Comparison of ENCODE assay signal across 8 cellular contexts in the genomic region with DNA sequence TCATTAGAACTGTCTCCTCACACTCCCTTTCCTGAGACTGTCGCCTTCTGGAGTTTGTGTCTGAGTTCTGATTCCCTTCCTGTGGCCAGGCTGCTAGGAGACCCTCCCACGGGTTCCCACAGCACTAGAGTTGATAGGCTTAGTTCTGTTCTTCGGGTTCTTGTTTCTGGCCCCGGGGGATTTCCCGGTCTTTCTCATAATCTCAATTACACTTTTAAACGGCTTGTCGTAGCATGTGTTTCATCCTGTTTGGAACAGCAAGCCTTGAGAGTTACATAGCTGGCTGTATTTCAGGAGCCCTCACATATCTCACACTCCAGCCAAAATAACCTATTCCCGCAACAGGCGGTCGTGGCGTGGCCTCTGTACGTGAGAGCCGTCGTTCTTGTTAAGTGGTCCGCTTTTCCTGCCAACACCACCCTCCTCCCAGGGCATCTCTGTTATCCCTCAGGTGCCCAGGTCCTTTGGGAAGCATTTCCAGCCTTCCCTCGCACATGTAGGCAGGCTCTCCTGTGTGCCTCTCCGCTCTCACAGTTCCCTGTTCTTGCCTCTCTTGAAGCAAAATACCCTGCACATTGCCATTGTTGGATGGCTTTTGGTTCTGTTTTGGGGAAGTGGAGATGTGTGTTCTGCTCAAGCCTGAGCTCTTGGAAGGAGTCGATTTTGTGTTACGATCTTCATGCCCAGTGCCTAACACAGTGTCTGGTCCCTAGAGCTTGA. TPM values are rescaled to one million over a fixed set of nuclear protein-coding genes. Genes with fewer than 3 reads are reported as not detected.
A peak's percentile ranks its signal among the peaks of the same experiment; 100 is the strongest.
DNase-seq lines count a peak whose midpoint lies in the region; ATAC-seq and TF ChIP-seq lines count a peak whose summit lies in the region.

No MANE protein-coding gene starts in this region.

- H3K27me3 Mint-ChIP-seq in MCF 10A (ENCODE audit: insufficient read depth, unreplicated experiment) (no peaks in the 10 kb centered on the region), brain (no peaks in the 10 kb centered on the region)
- H3K27me3 Mint-ChIP-seq in naive thymus-derived CD4-positive, alpha-beta T cell = no peaks in the 10 kb centered on the region

- no peak for TF ChIP-seq POLR2A in breast epithelium (IDR thresholded peaks at IDR 0.05)

- no peaks in the 10 kb centered on the region for H3K36me3 ChIP-seq in breast epithelium
- H3K36me3 ChIP-seq in naive thymus-derived CD4-positive, alpha-beta T cell (ENCODE audit: control insufficient read depth in 2 of 3, insufficient read depth in 3 of 3, low read length in 3 of 3) = peaks cover 9 to 58% (median 13%) of the 10 kb centered on the region in 3 experiments
- H3K36me3 ChIP-seq in aorta (ENCODE audit: control insufficient read depth in 1 of 2, insufficient read depth in 2 of 2, low read length in 1 of 2) = peaks cover 2% of the 10 kb centered on the region in 2 donors

- BruUV-seq in MCF 10A (replicated peaks; lab: Mats Ljungman, UMichigan) = no TSS peak

- H3K27ac Mint-ChIP-seq in MCF 10A (ENCODE audit: low read depth, unreplicated experiment) (peak overlapping the region; percentile 17), brain (peak overlapping the region in 3 of 5 experiments; percentile 4 to 50 (median 36))
- H3K27ac Mint-ChIP-seq in naive thymus-derived CD4-positive, alpha-beta T cell = peak overlapping the region; percentile 51 to 86 (median 77)

- H3K9me3 Mint-ChIP-seq in MCF 10A (ENCODE audit: unreplicated experiment) (no peaks in the 10 kb centered on the region), brain (no peaks in the 10 kb centered on the region)
- H3K9me3 Mint-ChIP-seq in naive thymus-derived CD4-positive, alpha-beta T cell = no peaks in the 10 kb centered on the region

- 35 to 57% methylated on average over 19 of the region's 19 CpGs for WGBS in aorta, 2 donors

- CTCF ChIA-PET in MCF 10A (lab: Yijun Ruan, JAX) = interaction anchor here (1.0 to 1.5 kb wide), 3 partner anchors 20 to 833 kb away, joined by 4 to 5 read pairs (median 4); no protein-coding TSS in a partner anchor
- CTCF ChIA-PET in naive thymus-derived CD4-positive, alpha-beta T cell (lab: Charles Lee) = interaction anchor here (0.7 to 1.3 kb wide), 2 partner anchors 22 to 27 kb away, joined by 3 to 4 read pairs; no protein-coding TSS in a partner anchor

- no peaks in the 10 kb centered on the region for H3K27me3 ChIP-seq in breast epithelium
- H3K27me3 ChIP-seq in naive thymus-derived CD4-positive, alpha-beta T cell (ENCODE audit: control insufficient read depth in 2 of 2, insufficient read depth in 2 of 2, low read length in 2 of 2) = no peaks in the 10 kb centered on the region
- no peaks in the 10 kb centered on the region for H3K27me3 ChIP-seq in aorta (ENCODE audit: control insufficient read depth in 1 of 2, insufficient read depth in 2 of 2, low read length in 1 of 2)

- ATAC-seq in naive thymus-derived CD4-positive, alpha-beta T cell = peak; percentile 26
- peak; percentile 44 for ATAC-seq in aorta (ENCODE audit: low FRiP score)

- TF ChIP-seq CTCF in MCF 10A (IDR thresholded peaks at IDR 0.05; ENCODE audit: unreplicated experiment) = no peak
- TF ChIP-seq CTCF in breast epithelium (IDR thresholded peaks at IDR 0.05) = no peak
- no peak for TF ChIP-seq CTCF in brain (conservative IDR thresholded peaks at IDR 0.05)

- H3K4me1 ChIP-seq in breast epithelium = no peaks in the 10 kb centered on the region
- H3K4me1 ChIP-seq in naive thymus-derived CD4-positive, alpha-beta T cell (ENCODE audit: control insufficient read depth in 2 of 2, insufficient read depth in 2 of 2, low read length in 2 of 2) = no peaks in the 10 kb centered on the region
- no peaks in the 10 kb centered on the region for H3K4me1 ChIP-seq in aorta (ENCODE audit: control insufficient read depth in 1 of 2, insufficient read depth in 2 of 2, low read length in 2 of 2)

- no peak overlapping the region for H3K4me3 Mint-ChIP-seq in MCF 10A (ENCODE audit: unreplicated experiment)
- no peak overlapping the region for H3K4me3 Mint-ChIP-seq in brain
- peak overlapping the region in 1 of 10 donors; percentile 61 for H3K4me3 Mint-ChIP-seq in naive thymus-derived CD4-positive, alpha-beta T cell

- H3K4me3 ChIP-seq in breast epithelium (no peak overlapping the region), aorta (ENCODE audit: low read length in 2 of 2) (no peak overlapping the region)
- no peak overlapping the region for H3K4me3 ChIP-seq in naive thymus-derived CD4-positive, alpha-beta T cell (ENCODE audit: low read length)

- DNase-seq in MCF 10A (ENCODE audit: unreplicated experiment) = no peak
- no peak for DNase-seq in breast epithelium (ENCODE audit: low spot score in 2 of 2)
- DNase-seq in naive thymus-derived CD4-positive, alpha-beta T cell = peak in 1 of 9 donors; percentile 73
- DNase-seq in aorta = no peak
- no peak for DNase-seq in NCI-H1105 (lab: John Stamatoyannopoulos, UW)
- no peak for DNase-seq in NCI-H187 treated with DMSO at 0.1 percent for 48 hours (lab: John Stamatoyannopoulos, UW)
- DNase-seq in iPS-NIHi11 (ENCODE audit: low spot score) = no peak

- H3K9me3 ChIP-seq in breast epithelium = no peaks in the 10 kb centered on the region
- H3K9me3 ChIP-seq in naive thymus-derived CD4-positive, alpha-beta T cell (ENCODE audit: control insufficient read depth in 2 of 3, low read length in 3 of 3) = no peaks in the 10 kb centered on the region
- no peaks in the 10 kb centered on the region for H3K9me3 ChIP-seq in aorta (ENCODE audit: control insufficient read depth, low read length)

- peak overlapping the region in 1 of 2 donors; percentile 45 for H3K27ac ChIP-seq in breast epithelium
- H3K27ac ChIP-seq in naive thymus-derived CD4-positive, alpha-beta T cell (ENCODE audit: low read depth, low read length) = no peak overlapping the region
- H3K27ac ChIP-seq in aorta (ENCODE audit: low read depth in 1 of 2, low read length in 2 of 2) = no peak overlapping the region

- POLR2A ChIA-PET in MCF 10A (lab: Yijun Ruan, JAX) = no interaction called here
- POLR2A ChIA-PET in naive thymus-derived CD4-positive, alpha-beta T cell (lab: Charles Lee) = no interaction called here

- H3K36me3 Mint-ChIP-seq in MCF 10A (ENCODE audit: insufficient read depth, unreplicated experiment) (peaks cover 83% of the 10 kb centered on the region), brain (peaks cover 69% of the 10 kb centered on the region)
- H3K36me3 Mint-ChIP-seq in naive thymus-derived CD4-positive, alpha-beta T cell = peaks cover 6 to 46% (median 25%) of the 10 kb centered on the region in 5 donors

- intact Hi-C loops in MCF 10A (cut with micrococcal nuclease) = no loop called here
- intact Hi-C loops in breast epithelium (cut with DNase I; ENCODE audit: low total_unique reads) = no loop called here
- intact Hi-C loops in naive thymus-derived CD4-positive, alpha-beta T cell (cut with micrococcal nuclease) = no loop called here
- intact Hi-C loops in aorta (cut with DNase I) = no loop called here

- no peaks in the 10 kb centered on the region for H3K4me1 Mint-ChIP-seq in MCF 10A (ENCODE audit: insufficient read depth, unreplicated experiment)
- no peaks in the 10 kb centered on the region for H3K4me1 Mint-ChIP-seq in brain
- peaks cover 7 to 28% (median 12%) of the 10 kb centered on the region in 7 donors for H3K4me1 Mint-ChIP-seq in naive thymus-derived CD4-positive, alpha-beta T cell

RNA-seq across cellular contexts. Expression of a gene that starts 46.0 kb away (rescaled TPM):
- 113 and 114 TPM in 2 replicates for total RNA-seq in MCF 10A (2022)
- 10 to 100 TPM; 61.6 to 87.5 (median 86.7) TPM for total RNA-seq in breast epithelium
- polyA plus RNA-seq in brain (ENCODE audit: insufficient read depth, low read depth, low replicate concordance) = 86.8 TPM
- 10 to 100 TPM; 27.0 to 97.8 (median 34.2) TPM for total RNA-seq in naive thymus-derived CD4-positive, alpha-beta T cell
- polyA plus RNA-seq in naive thymus-derived CD4-positive, alpha-beta T cell = 10 to 100 TPM; 80.8 to 95.5 TPM
- 10 to 100 TPM; 39.8 to 53.9 TPM for total RNA-seq in aorta
- polyA plus RNA-seq in aorta = 10 to 100 TPM; 36.7 to 66.7 TPM

RNA-seq across cellular contexts. Expression of a gene that starts 46.3 kb away (rescaled TPM):
- 77.7 and 84.2 TPM in 2 replicates for total RNA-seq in MCF 10A (2022)
- 10 to 100 TPM; 44.3 to 54.4 (median 49.3) TPM for total RNA-seq in breast epithelium
- 101 TPM for polyA plus RNA-seq in brain (ENCODE audit: insufficient read depth, low read depth, low replicate concordance)
- 10 to 100 TPM; 24.5 to 89.4 (median 47.4) TPM for total RNA-seq in naive thymus-derived CD4-positive, alpha-beta T cell
- 10 to 100 TPM; 44.1 to 57.3 TPM for polyA plus RNA-seq in naive thymus-derived CD4-positive, alpha-beta T cell
- total RNA-seq in aorta = 10 to 100 TPM; 25.9 to 39.7 TPM
- 10 to 100 TPM; 21.3 to 37.8 TPM for polyA plus RNA-seq in aorta

Comparison
In these comparisons a context has a peak if more than half of its experiments do, and no peak if none do; other contexts are left out.
1. H3K27ac Mint-ChIP-seq: peak in every context shown above with its lines; median percentile 77 in naive thymus-derived CD4-positive, alpha-beta T cell; 36 in brain; 17 in MCF 10A.